Comparison of ENCODE assay signal across 15 cellular contexts in genomic region chr9:136011376-136011702, GRCh38. TPM values are rescaled to one million over a fixed set of nuclear protein-coding genes. Genes with fewer than 3 reads are reported as not detected.
DNase-seq lines count a peak whose midpoint lies in the region; ATAC-seq and TF ChIP-seq lines count a peak whose summit lies in the region.
"Had no signal": no experiment of that assay in that cellular context is flagged by ENCODE, and none has a peak within 500 bp of the region (broad histone marks: within the 10 kb centered on the region; RNA-seq: fewer than 3 reads in every experiment).

No MANE protein-coding gene starts in this region.

- TF ChIP-seq EP300 in ovary (IDR thresholded peaks at IDR 0.05) = no peak

- no peak overlapping the region for H3K4me2 ChIP-seq in mammary epithelial cell (ENCODE audit: insufficient read depth, low read depth, low read length)

- BruUV-seq in mammary epithelial cell (replicated peaks; lab: Mats Ljungman, UMichigan) = no TSS peak

- H2AFZ ChIP-seq in mammary epithelial cell (ENCODE audit: low read depth, low read length) = no peak overlapping the region

- dilution Hi-C loops in mammary epithelial cell (cut with HindIII; ENCODE audit: low sequenced_read_pairs) = no loop called here

- no peak overlapping the region for H3K9ac ChIP-seq in mammary epithelial cell (ENCODE audit: insufficient read depth, low read length)

- H3K9me3 ChIP-seq in breast epithelium = no peaks in the 10 kb centered on the region
- H3K9me3 ChIP-seq in mammary epithelial cell (replicated peaks; ENCODE audit: insufficient read depth, low read length) = no peaks in the 10 kb centered on the region
- H3K9me3 ChIP-seq in right atrium auricular region = no peaks in the 10 kb centered on the region
- H3K9me3 ChIP-seq in ovary = no peaks in the 10 kb centered on the region
- H3K9me3 ChIP-seq in upper lobe of right lung = no peaks in the 10 kb centered on the region
- no peaks in the 10 kb centered on the region for H3K9me3 ChIP-seq in HAP-1

- in situ Hi-C loops in mammary epithelial cell (cut with MboI; ENCODE audit: low sequenced_read_pairs in 2 of 2) = no loop called here
- in situ Hi-C loops in HAP-1 (cut with MboI; ENCODE audit: low sequenced_read_pairs) = no loop called here

- no peak for ATAC-seq in upper lobe of right lung

- peak overlapping the region; percentile 29 to 81 for H3K27ac ChIP-seq in breast epithelium
- H3K27ac ChIP-seq in mammary epithelial cell (ENCODE audit: insufficient read depth, low read depth, low read length) = no peak overlapping the region
- H3K27ac ChIP-seq in right atrium auricular region = peak overlapping the region; percentile 57 to 75
- H3K27ac ChIP-seq in ovary = peak overlapping the region; percentile 79 to 83
- peak overlapping the region; percentile 75 for H3K27ac ChIP-seq in upper lobe of right lung

- WGBS in mammary epithelial cell (ENCODE audit: low coverage, missing lambda C conversion rate) = 96% methylated on average over 11 of the region's 25 CpGs
- 73 to 80% (median 74%) methylated on average over 25 of the region's 25 CpGs for WGBS in ovary, 3 donors

- CTCF ChIA-PET in mammary epithelial cell (lab: Charles Lee; ENCODE audit: low non-redundant PET) = no interaction called here

- H3K79me2 ChIP-seq in mammary epithelial cell (ENCODE audit: insufficient read depth, low read length) = peaks cover 8% of the 10 kb centered on the region

- intact Hi-C loops in breast epithelium (cut with DNase I; ENCODE audit: low total_unique reads) (no loop called here), mammary epithelial cell (cut with micrococcal nuclease) (no loop called here), ovary (cut with DNase I) (no loop called here), upper lobe of right lung (cut with DNase I) (no loop called here)

- H4K20me1 ChIP-seq in mammary epithelial cell (ENCODE audit: insufficient read depth, low read length) = no peaks in the 10 kb centered on the region

- no peaks in the 10 kb centered on the region for H3K36me3 ChIP-seq in breast epithelium
- H3K36me3 ChIP-seq in mammary epithelial cell (ENCODE audit: insufficient read depth, low read length) = no peaks in the 10 kb centered on the region
- peaks cover 33% of the 10 kb centered on the region for H3K36me3 ChIP-seq in right atrium auricular region
- H3K36me3 ChIP-seq in ovary = no peaks in the 10 kb centered on the region
- peaks cover 26% of the 10 kb centered on the region for H3K36me3 ChIP-seq in upper lobe of right lung
- peaks cover 3% of the 10 kb centered on the region; the same call in 1 of the 2 replicates for H3K36me3 ChIP-seq in HAP-1 (replicated peaks)

- no peak for TF ChIP-seq CTCF in breast epithelium (IDR thresholded peaks at IDR 0.05)
- TF ChIP-seq CTCF in mammary epithelial cell (conservative IDR thresholded peaks at IDR 0.05 in 1 of 2, IDR thresholded peaks at IDR 0.05 in 1 of 2; ENCODE audit: extremely low read depth in 1 of 2, insufficient read depth in 1 of 2, low read depth in 1 of 2, low read length in 2 of 2) = no peak
- no peak for TF ChIP-seq CTCF in right atrium auricular region (IDR thresholded peaks at IDR 0.05)
- no peak for TF ChIP-seq CTCF in ovary (IDR thresholded peaks at IDR 0.05)
- TF ChIP-seq CTCF in upper lobe of right lung (IDR thresholded peaks at IDR 0.05) = no peak

- TF ChIP-seq POLR2A in breast epithelium (IDR thresholded peaks at IDR 0.05) (no peak), ovary (IDR thresholded peaks at IDR 0.05) (no peak)

- H3K4me3 ChIP-seq in breast epithelium (peak overlapping the region in 1 of 3 donors; percentile 39), mammary epithelial cell (replicated peaks in 1 of 3; ENCODE audit: insufficient read depth in 1 of 3, low read depth in 2 of 3, low read length in 3 of 3) (no peak overlapping the region), right atrium auricular region (no peak overlapping the region), ovary (no peak overlapping the region), upper lobe of right lung (peak overlapping the region; percentile 29), HAP-1 (no peak overlapping the region)

- no peak for DNase-seq in breast epithelium (ENCODE audit: low spot score in 2 of 2)
- DNase-seq in mammary epithelial cell = no peak
- DNase-seq in right atrium auricular region (ENCODE audit: low spot score) = no peak
- no peak for DNase-seq in ovary
- DNase-seq in upper lobe of right lung = no peak
- DNase-seq in NK-92 treated with Interleukin-12 subunit alpha and Interleukin-12 subunit beta, amount 100 ng/mL, for 24 hours (lab: John Stamatoyannopoulos, UW) = no peak
- no peak for DNase-seq in activated CD4-positive, alpha-beta T cell treated with anti-CD3 and anti-CD28 coated beads for 48 hours
- no peak for DNase-seq in HAP-1 (ENCODE audit: low spot score in 2 of 2)
- DNase-seq: 8988T; activated CD4-positive, alpha-beta T cell treated with anti-CD3 and anti-CD28 coated beads for 4 hours; CD4-positive, alpha-beta memory T cell; EL; HFFc6; NCI-H2029; NCI-H774 had no signal

- H3K4me1 ChIP-seq in breast epithelium (no peaks in the 10 kb centered on the region), mammary epithelial cell (ENCODE audit: insufficient read depth, low read length) (peaks cover 2% of the 10 kb centered on the region), right atrium auricular region (peaks cover 0 to 38% of the 10 kb centered on the region in 2 donors), ovary (ENCODE audit: insufficient read depth) (peaks cover 9% of the 10 kb centered on the region), upper lobe of right lung (peaks cover 28% of the 10 kb centered on the region), HAP-1 (peaks cover 6% of the 10 kb centered on the region)

- H3K27me3 ChIP-seq in breast epithelium = no peaks in the 10 kb centered on the region
- no peaks in the 10 kb centered on the region for H3K27me3 ChIP-seq in mammary epithelial cell (ENCODE audit: insufficient read depth, low read length)
- no peaks in the 10 kb centered on the region for H3K27me3 ChIP-seq in right atrium auricular region
- no peaks in the 10 kb centered on the region for H3K27me3 ChIP-seq in ovary
- H3K27me3 ChIP-seq in upper lobe of right lung = no peaks in the 10 kb centered on the region
- no peaks in the 10 kb centered on the region for H3K27me3 ChIP-seq in HAP-1 (ENCODE audit: low read depth)

RNA-seq across cellular contexts. Expression of gene UBAC1, which starts 50.2 kb away (rescaled TPM):
- total RNA-seq in breast epithelium (10 to 100 TPM; 39.2 to 53.0 (median 45.6) TPM), mammary epithelial cell (10 to 100 TPM; 39.2 to 43.4 TPM), right atrium auricular region (10 to 100 TPM; 58.6 to 76.9 TPM), ovary (10 to 100 TPM; 29.4 to 42.0 (median 34.9) TPM), upper lobe of right lung (30.1 TPM)
- polyA plus RNA-seq in mammary epithelial cell (48.8 TPM), ovary (10 to 100 TPM; 19.7 to 33.3 TPM)
- polyA minus RNA-seq in mammary epithelial cell = 47.1 TPM
